ENCODE assay signal across 8 cellular contexts in genomic region chr17:37405955-37406634, GRCh38. TPM values are rescaled to one million over a fixed set of nuclear protein-coding genes. Genes with fewer than 3 reads are reported as not detected.
DNase-seq lines count a peak whose midpoint lies in the region; TF ChIP-seq lines count a peak whose summit lies in the region.

No MANE protein-coding gene starts in this region.

- peak overlapping the region; percentile 98 for H3K27ac Mint-ChIP-seq in nephron progenitor cell

- H3K4me1 ChIP-seq in HEK293 (ENCODE audit: control insufficient read depth, insufficient read depth, low read length), result peaks cover 5% of the 10 kb centered on the region
- no peaks in the 10 kb centered on the region for H3K4me1 ChIP-seq in NT2/D1 (ENCODE audit: insufficient read depth, insufficient read length)
- H3K4me1 ChIP-seq in ectodermal cell (ENCODE audit: control insufficient read depth, insufficient read depth, low read length), result no peaks in the 10 kb centered on the region

- H3K27me3 Mint-ChIP-seq in nephron progenitor cell (ENCODE audit: low read depth, poor library complexity), result no peaks in the 10 kb centered on the region

- TF ChIP-seq CTCF in GM13976 (IDR thresholded peaks at IDR 0.05; ENCODE audit: borderline replicate concordance, control extremely low read depth, extremely low read depth, insufficient read depth, missing control alignments) (no peak), HEK293 (tag by site-specific recombination; IDR thresholded peaks at IDR 0.05) (0 out of 2 replicates have a peak, but pooled peaks have one; percentile 19), nephron progenitor cell (IDR thresholded peaks at IDR 0.05) (no peak)

- peak overlapping the region; percentile 96 for H3K9ac ChIP-seq in NT2/D1 (ENCODE audit: insufficient read length, low read depth)

- POLR2A ChIA-PET in HEK293 (lab: Yijun Ruan, JAX), result interaction anchor here (0.6 to 1.7 kb wide), 2 partner anchors 47 to 48 kb away, joined by 3 to 4 read pairs; no protein-coding TSS in a partner anchor

- H3K4me3 ChIP-seq in HEK293 (ENCODE audit: low read depth, low read length), result peak overlapping the region; percentile 88
- H3K4me3 ChIP-seq in NT2/D1 (ENCODE audit: insufficient read length, low read depth), result peak overlapping the region; percentile 86
- peak overlapping the region; percentile 76 for H3K4me3 ChIP-seq in ectodermal cell (ENCODE audit: insufficient read depth, low read depth, low read length)

- H3K9me3 ChIP-seq in HEK293 (ENCODE audit: control insufficient read depth, insufficient read depth, low read depth, low read length), result no peaks in the 10 kb centered on the region
- no peaks in the 10 kb centered on the region for H3K9me3 ChIP-seq in NT2/D1 (ENCODE audit: insufficient read depth, low read length)
- H3K9me3 ChIP-seq in ectodermal cell (ENCODE audit: control insufficient read depth, low read length), result no peaks in the 10 kb centered on the region

- H3K27ac ChIP-seq in HEK293 (ENCODE audit: extremely low read depth, low read depth, low read length), result peak overlapping the region; percentile 88
- H3K27ac ChIP-seq in ectodermal cell (ENCODE audit: insufficient read depth, low read depth, low read length, poor library complexity, severe bottlenecking), result peak overlapping the region; percentile 66

- H3K36me3 ChIP-seq in HEK293 (ENCODE audit: control insufficient read depth in 2 of 2, insufficient read depth in 1 of 2, low read length in 2 of 2) (peaks cover 18 to 22% of the 10 kb centered on the region in 2 experiments; a peak in 2 of 3 replicates), NT2/D1 (ENCODE audit: insufficient read depth, insufficient read length, low read length) (peaks cover 13% of the 10 kb centered on the region), ectodermal cell (ENCODE audit: control insufficient read depth, insufficient read depth, low read length) (peaks cover 3% of the 10 kb centered on the region)

- no peaks in the 10 kb centered on the region for H3K9me3 Mint-ChIP-seq in nephron progenitor cell

- H3K27me3 ChIP-seq in NT2/D1 (ENCODE audit: insufficient read depth, insufficient read length), result no peaks in the 10 kb centered on the region
- H3K27me3 ChIP-seq in ectodermal cell (ENCODE audit: control insufficient read depth, insufficient read depth, low read length, poor library complexity, severe bottlenecking), result no peaks in the 10 kb centered on the region

- peaks cover 26% of the 10 kb centered on the region for H3K4me1 Mint-ChIP-seq in nephron progenitor cell

- whole genome bisulfite sequencing in ectodermal cell, 2 experiments, result 2 to 4% methylated on average over 21 of the region's 21 CpGs

- CTCF ChIA-PET in HEK293 (lab: Yijun Ruan, JAX), result interaction anchor here (3.8 kb wide), 1 partner anchor 32 kb away, joined by 19 read pairs; no protein-coding TSS in a partner anchor

- H3K4me3 Mint-ChIP-seq in nephron progenitor cell, result peak overlapping the region; percentile 99

- H3K36me3 Mint-ChIP-seq in nephron progenitor cell (ENCODE audit: low read depth), result peaks cover 36% of the 10 kb centered on the region

- DNase-seq in GM13976 (ENCODE audit: low spot score), result peak; percentile 23
- no peak for DNase-seq in NT2/D1 (ENCODE audit: low read depth, low spot score)
- DNase-seq in nephron progenitor cell, result no peak
- DNase-seq in NCI-H1436 treated with DMSO at 0.1 percent for 48 hours (lab: John Stamatoyannopoulos, UW), result no peak
- no peak for DNase-seq in ureter (ENCODE audit: low spot score)
- no peak for DNase-seq in epidermal melanocyte (ENCODE audit: insufficient read length, low spot score)

- in situ Hi-C loops in GM13976 (cut with MboI; ENCODE audit: low sequenced_read_pairs, unreplicated experiment), result no loop called here

TF ChIP-seq in HEK293, 187 proteins besides CTCF, POLR2A, EP300 and RAD21 (continues in another document):
- TF ChIP-seq ZNF341 (tag by site-specific recombination; IDR thresholded peaks at IDR 0.05; ENCODE audit: low read depth) (peak; percentile 22; the same call in 1 of the 2 replicates), ZNF843 (tag by site-specific recombination; IDR thresholded peaks at IDR 0.05) (0 out of 2 replicates have a peak, but pooled peaks have one; percentile 12), ZNF362 (tag by site-specific recombination; IDR thresholded peaks at IDR 0.05) (peak; percentile 9; the same call in 1 of the 2 replicates), ZXDB (tag by site-specific recombination; IDR thresholded peaks at IDR 0.05) (0 out of 2 replicates have a peak, but pooled peaks have one; percentile 51), ZBTB17 (tag by site-specific recombination; IDR thresholded peaks at IDR 0.05) (peak; percentile 37; the same call in 1 of the 2 replicates), SCRT2 (tag by site-specific recombination; IDR thresholded peaks at IDR 0.05) (peak; percentile 94), ZNF112 (tag by site-specific recombination; IDR thresholded peaks at IDR 0.05) (no peak), ZNF658 (tag by site-specific recombination; IDR thresholded peaks at IDR 0.05) (no peak), ZNF114 (tag by site-specific recombination; IDR thresholded peaks at IDR 0.05) (no peak), HIC1 (tag by site-specific recombination; IDR thresholded peaks at IDR 0.05) (no peak), ZBTB48 (tag by site-specific recombination; IDR thresholded peaks at IDR 0.05) (peak; percentile 54; the same call in 1 of the 2 replicates), ZNF501 (tag by site-specific recombination; IDR thresholded peaks at IDR 0.05) (peak; percentile 67), ZBTB11 (tag by site-specific recombination; conservative IDR thresholded peaks at IDR 0.05; ENCODE audit: low read depth) (peak; percentile 41; the same call in 1 of the 2 replicates), ZNF16 (tag by site-specific recombination; IDR thresholded peaks at IDR 0.05; ENCODE audit: low read depth) (no peak), ZNF266 (tag by site-specific recombination; IDR thresholded peaks at IDR 0.05; ENCODE audit: low read depth) (no peak), ZNF175 (tag by site-specific recombination; IDR thresholded peaks at IDR 0.05) (no peak)

RNA-seq across cellular contexts. Expression of gene ACACA, which starts 0.5 kb away (rescaled TPM):
- polyA plus RNA-seq in ectodermal cell (2013, experiment 1 of 4), result 72.1 TPM
- polyA plus RNA-seq in ectodermal cell (2013, experiment 2 of 4), result 83.4 TPM
- 52.8 TPM for polyA plus RNA-seq in ectodermal cell (2013, experiment 3 of 4)
- 57.7 TPM for polyA plus RNA-seq in ectodermal cell (2013, experiment 4 of 4)
- 159 TPM for total RNA-seq in ureter

RNA-seq across cellular contexts. Expression of gene TADA2A, which starts 0.6 kb away (rescaled TPM):
- polyA plus RNA-seq in ectodermal cell (2013, experiment 1 of 4), result 25.6 TPM
- 23.2 TPM for polyA plus RNA-seq in ectodermal cell (2013, experiment 2 of 4)
- polyA plus RNA-seq in ectodermal cell (2013, experiment 3 of 4), result 18.0 TPM
- polyA plus RNA-seq in ectodermal cell (2013, experiment 4 of 4), result 19.0 TPM
- total RNA-seq in ureter, result 33.7 TPM

RNA-seq across cellular contexts. Expression of gene C17orf78, which starts 30.3 kb away (rescaled TPM):
- polyA plus RNA-seq in ectodermal cell (2013, experiment 1 of 4), result not detected
- not detected for polyA plus RNA-seq in ectodermal cell (2013, experiment 2 of 4)
- polyA plus RNA-seq in ectodermal cell (2013, experiment 3 of 4), result not detected
- polyA plus RNA-seq in ectodermal cell (2013, experiment 4 of 4), result not detected
- not detected for total RNA-seq in ureter
